In genomic region chr16:11851301-11852091, GRCh38 we compare ENCODE assay signal across 1 cellular context.
TF ChIP-seq lines count a peak whose summit lies in the region.

TSS of gene RSL1D1 (minus strand) at chr16:11851542. CDS start at chr16:11851512, 30 bp downstream.

TF ChIP-seq in K562, 482 proteins besides CTCF, POLR2A, EP300 and RAD21 (continued from another document and continues in another):
- TF ChIP-seq, protein P1, sequence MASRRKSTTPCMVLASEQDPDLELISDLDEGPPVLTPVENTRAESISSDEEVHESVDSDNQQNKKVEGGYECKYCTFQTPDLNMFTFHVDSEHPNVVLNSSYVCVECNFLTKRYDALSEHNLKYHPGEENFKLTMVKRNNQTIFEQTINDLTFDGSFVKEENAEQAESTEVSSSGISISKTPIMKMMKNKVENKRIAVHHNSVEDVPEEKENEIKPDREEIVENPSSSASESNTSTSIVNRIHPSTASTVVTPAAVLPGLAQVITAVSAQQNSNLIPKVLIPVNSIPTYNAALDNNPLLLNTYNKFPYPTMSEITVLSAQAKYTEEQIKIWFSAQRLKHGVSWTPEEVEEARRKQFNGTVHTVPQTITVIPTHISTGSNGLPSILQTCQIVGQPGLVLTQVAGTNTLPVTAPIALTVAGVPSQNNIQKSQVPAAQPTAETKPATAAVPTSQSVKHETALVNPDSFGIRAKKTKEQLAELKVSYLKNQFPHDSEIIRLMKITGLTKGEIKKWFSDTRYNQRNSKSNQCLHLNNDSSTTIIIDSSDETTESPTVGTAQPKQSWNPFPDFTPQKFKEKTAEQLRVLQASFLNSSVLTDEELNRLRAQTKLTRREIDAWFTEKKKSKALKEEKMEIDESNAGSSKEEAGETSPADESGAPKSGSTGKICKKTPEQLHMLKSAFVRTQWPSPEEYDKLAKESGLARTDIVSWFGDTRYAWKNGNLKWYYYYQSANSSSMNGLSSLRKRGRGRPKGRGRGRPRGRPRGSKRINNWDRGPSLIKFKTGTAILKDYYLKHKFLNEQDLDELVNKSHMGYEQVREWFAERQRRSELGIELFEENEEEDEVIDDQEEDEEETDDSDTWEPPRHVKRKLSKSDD (conservative IDR thresholded peaks at IDR 0.05; ENCODE audit: low read length) = no peak
- TF ChIP-seq NCOR1 (IDR thresholded peaks at IDR 0.05) (no peak), NRF1 (conservative IDR thresholded peaks at IDR 0.05 in 1 of 2, IDR thresholded peaks at IDR 0.05 in 1 of 2) (peak; percentile 97), PATZ1 (CRISPR knock-in tag; IDR thresholded peaks at IDR 0.05; ENCODE audit: borderline replicate concordance) (no peak), POLR3G (IDR thresholded peaks at IDR 0.05; ENCODE audit: extremely low read depth, insufficient read length, insufficient replicate concordance) (no peak), ZBTB7A (IDR thresholded peaks at IDR 0.05; ENCODE audit: borderline replicate concordance, control insufficient read depth, low read depth, low read length) (no peak), CEBPZ (IDR thresholded peaks at IDR 0.05; ENCODE audit: borderline replicate concordance, low read depth, low read length) (no peak), CHD1 (IDR thresholded peaks at IDR 0.05; ENCODE audit: low read length) (peak; percentile 78), POLR2B (IDR thresholded peaks at IDR 0.05; ENCODE audit: low read depth, partially characterized antibody) (peak; percentile 97), HINFP (tag; conservative IDR thresholded peaks at IDR 0.05; ENCODE audit: low read depth) (no peak), ILF3 (IDR thresholded peaks at IDR 0.05; ENCODE audit: borderline replicate concordance) (no peak), CBX5 (IDR thresholded peaks at IDR 0.05; ENCODE audit: borderline replicate concordance, low read depth) (no peak), RB1 (IDR thresholded peaks at IDR 0.05; ENCODE audit: low read depth) (peak; percentile 42; the same call in 1 of the 2 replicates), PTTG1 (tag; IDR thresholded peaks at IDR 0.05; ENCODE audit: low read depth) (no peak), ZNF175 (CRISPR knock-in tag; IDR thresholded peaks at IDR 0.05; ENCODE audit: low read depth) (no peak), CBFA2T3 (IDR thresholded peaks at IDR 0.05) (no peak), IRF2 (CRISPR knock-in tag; IDR thresholded peaks at IDR 0.05) (no peak), MIER1 (IDR thresholded peaks at IDR 0.05; ENCODE audit: low read depth) (no peak), ZEB2 (IDR thresholded peaks at IDR 0.05) (no peak), SRSF1 (IDR thresholded peaks at IDR 0.05; ENCODE audit: low read depth, low read length) (no peak), SPI1 (IDR thresholded peaks at IDR 0.05; ENCODE audit: borderline replicate concordance, low read depth, low read length) (peak; percentile 93), FUS (optimal IDR thresholded peaks at IDR 0.05; ENCODE audit: low read depth, low read length) (no peak)
- TF ChIP-seq, protein P2, sequence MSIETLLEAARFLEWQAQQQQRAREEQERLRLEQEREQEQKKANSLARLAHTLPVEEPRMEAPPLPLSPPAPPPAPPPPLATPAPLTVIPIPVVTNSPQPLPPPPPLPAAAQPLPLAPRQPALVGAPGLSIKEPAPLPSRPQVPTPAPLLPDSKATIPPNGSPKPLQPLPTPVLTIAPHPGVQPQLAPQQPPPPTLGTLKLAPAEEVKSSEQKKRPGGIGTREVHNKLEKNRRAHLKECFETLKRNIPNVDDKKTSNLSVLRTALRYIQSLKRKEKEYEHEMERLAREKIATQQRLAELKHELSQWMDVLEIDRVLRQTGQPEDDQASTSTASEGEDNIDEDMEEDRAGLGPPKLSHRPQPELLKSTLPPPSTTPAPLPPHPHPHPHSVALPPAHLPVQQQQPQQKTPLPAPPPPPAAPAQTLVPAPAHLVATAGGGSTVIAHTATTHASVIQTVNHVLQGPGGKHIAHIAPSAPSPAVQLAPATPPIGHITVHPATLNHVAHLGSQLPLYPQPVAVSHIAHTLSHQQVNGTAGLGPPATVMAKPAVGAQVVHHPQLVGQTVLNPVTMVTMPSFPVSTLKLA (conservative IDR thresholded peaks at IDR 0.05) = peak; percentile 98 to 99
- TF ChIP-seq, protein P3, sequence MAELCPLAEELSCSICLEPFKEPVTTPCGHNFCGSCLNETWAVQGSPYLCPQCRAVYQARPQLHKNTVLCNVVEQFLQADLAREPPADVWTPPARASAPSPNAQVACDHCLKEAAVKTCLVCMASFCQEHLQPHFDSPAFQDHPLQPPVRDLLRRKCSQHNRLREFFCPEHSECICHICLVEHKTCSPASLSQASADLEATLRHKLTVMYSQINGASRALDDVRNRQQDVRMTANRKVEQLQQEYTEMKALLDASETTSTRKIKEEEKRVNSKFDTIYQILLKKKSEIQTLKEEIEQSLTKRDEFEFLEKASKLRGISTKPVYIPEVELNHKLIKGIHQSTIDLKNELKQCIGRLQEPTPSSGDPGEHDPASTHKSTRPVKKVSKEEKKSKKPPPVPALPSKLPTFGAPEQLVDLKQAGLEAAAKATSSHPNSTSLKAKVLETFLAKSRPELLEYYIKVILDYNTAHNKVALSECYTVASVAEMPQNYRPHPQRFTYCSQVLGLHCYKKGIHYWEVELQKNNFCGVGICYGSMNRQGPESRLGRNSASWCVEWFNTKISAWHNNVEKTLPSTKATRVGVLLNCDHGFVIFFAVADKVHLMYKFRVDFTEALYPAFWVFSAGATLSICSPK (IDR thresholded peaks at IDR 0.05; ENCODE audit: borderline replicate concordance) = no peak
- TF ChIP-seq, protein P4, sequence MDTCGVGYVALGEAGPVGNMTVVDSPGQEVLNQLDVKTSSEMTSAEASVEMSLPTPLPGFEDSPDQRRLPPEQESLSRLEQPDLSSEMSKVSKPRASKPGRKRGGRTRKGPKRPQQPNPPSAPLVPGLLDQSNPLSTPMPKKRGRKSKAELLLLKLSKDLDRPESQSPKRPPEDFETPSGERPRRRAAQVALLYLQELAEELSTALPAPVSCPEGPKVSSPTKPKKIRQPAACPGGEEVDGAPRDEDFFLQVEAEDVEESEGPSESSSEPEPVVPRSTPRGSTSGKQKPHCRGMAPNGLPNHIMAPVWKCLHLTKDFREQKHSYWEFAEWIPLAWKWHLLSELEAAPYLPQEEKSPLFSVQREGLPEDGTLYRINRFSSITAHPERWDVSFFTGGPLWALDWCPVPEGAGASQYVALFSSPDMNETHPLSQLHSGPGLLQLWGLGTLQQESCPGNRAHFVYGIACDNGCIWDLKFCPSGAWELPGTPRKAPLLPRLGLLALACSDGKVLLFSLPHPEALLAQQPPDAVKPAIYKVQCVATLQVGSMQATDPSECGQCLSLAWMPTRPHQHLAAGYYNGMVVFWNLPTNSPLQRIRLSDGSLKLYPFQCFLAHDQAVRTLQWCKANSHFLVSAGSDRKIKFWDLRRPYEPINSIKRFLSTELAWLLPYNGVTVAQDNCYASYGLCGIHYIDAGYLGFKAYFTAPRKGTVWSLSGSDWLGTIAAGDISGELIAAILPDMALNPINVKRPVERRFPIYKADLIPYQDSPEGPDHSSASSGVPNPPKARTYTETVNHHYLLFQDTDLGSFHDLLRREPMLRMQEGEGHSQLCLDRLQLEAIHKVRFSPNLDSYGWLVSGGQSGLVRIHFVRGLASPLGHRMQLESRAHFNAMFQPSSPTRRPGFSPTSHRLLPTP (IDR thresholded peaks at IDR 0.05; ENCODE audit: borderline replicate concordance, extremely low read depth, insufficient read length) = no peak
- TF ChIP-seq, protein P5, sequence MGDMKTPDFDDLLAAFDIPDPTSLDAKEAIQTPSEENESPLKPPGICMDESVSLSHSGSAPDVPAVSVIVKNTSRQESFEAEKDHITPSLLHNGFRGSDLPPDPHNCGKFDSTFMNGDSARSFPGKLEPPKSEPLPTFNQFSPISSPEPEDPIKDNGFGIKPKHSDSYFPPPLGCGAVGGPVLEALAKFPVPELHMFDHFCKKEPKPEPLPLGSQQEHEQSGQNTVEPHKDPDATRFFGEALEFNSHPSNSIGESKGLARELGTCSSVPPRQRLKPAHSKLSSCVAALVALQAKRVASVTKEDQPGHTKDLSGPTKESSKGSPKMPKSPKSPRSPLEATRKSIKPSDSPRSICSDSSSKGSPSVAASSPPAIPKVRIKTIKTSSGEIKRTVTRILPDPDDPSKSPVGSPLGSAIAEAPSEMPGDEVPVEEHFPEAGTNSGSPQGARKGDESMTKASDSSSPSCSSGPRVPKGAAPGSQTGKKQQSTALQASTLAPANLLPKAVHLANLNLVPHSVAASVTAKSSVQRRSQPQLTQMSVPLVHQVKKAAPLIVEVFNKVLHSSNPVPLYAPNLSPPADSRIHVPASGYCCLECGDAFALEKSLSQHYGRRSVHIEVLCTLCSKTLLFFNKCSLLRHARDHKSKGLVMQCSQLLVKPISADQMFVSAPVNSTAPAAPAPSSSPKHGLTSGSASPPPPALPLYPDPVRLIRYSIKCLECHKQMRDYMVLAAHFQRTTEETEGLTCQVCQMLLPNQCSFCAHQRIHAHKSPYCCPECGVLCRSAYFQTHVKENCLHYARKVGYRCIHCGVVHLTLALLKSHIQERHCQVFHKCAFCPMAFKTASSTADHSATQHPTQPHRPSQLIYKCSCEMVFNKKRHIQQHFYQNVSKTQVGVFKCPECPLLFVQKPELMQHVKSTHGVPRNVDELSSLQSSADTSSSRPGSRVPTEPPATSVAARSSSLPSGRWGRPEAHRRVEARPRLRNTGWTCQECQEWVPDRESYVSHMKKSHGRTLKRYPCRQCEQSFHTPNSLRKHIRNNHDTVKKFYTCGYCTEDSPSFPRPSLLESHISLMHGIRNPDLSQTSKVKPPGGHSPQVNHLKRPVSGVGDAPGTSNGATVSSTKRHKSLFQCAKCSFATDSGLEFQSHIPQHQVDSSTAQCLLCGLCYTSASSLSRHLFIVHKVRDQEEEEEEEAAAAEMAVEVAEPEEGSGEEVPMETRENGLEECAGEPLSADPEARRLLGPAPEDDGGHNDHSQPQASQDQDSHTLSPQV (IDR thresholded peaks at IDR 0.05) = no peak
- TF ChIP-seq, protein P6, sequence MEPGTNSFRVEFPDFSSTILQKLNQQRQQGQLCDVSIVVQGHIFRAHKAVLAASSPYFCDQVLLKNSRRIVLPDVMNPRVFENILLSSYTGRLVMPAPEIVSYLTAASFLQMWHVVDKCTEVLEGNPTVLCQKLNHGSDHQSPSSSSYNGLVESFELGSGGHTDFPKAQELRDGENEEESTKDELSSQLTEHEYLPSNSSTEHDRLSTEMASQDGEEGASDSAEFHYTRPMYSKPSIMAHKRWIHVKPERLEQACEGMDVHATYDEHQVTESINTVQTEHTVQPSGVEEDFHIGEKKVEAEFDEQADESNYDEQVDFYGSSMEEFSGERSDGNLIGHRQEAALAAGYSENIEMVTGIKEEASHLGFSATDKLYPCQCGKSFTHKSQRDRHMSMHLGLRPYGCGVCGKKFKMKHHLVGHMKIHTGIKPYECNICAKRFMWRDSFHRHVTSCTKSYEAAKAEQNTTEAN (CRISPR knock-in tag; IDR thresholded peaks at IDR 0.05) = peak; percentile 92
- TF ChIP-seq, protein P7, sequence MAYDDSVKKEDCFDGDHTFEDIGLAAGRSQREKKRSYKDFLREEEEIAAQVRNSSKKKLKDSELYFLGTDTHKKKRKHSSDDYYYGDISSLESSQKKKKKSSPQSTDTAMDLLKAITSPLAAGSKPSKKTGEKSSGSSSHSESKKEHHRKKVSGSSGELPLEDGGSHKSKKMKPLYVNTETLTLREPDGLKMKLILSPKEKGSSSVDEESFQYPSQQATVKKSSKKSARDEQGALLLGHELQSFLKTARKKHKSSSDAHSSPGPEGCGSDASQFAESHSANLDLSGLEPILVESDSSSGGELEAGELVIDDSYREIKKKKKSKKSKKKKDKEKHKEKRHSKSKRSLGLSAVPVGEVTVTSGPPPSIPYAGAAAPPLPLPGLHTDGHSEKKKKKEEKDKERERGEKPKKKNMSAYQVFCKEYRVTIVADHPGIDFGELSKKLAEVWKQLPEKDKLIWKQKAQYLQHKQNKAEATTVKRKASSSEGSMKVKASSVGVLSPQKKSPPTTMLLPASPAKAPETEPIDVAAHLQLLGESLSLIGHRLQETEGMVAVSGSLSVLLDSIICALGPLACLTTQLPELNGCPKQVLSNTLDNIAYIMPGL (CRISPR knock-in tag; IDR thresholded peaks at IDR 0.05) = no peak
